ENCODE assay signal across 8 cellular contexts in genomic region chr3:8954938-8955763, GRCh38. TPM values are rescaled to one million over a fixed set of nuclear protein-coding genes. Genes with fewer than 3 reads are reported as not detected.
DNase-seq lines count a peak whose midpoint lies in the region; ATAC-seq and TF ChIP-seq lines count a peak whose summit lies in the region.

No MANE protein-coding gene starts in this region.

- TF ChIP-seq POLR2A in upper lobe of left lung (IDR thresholded peaks at IDR 0.05), result no peak

- H3K4me1 ChIP-seq in GM23248 (ENCODE audit: insufficient read depth), result peaks cover 15% of the 10 kb centered on the region
- H3K4me1 ChIP-seq in upper lobe of left lung, result no peaks in the 10 kb centered on the region

- peaks cover 99% of the 10 kb centered on the region for H3K79me2 ChIP-seq in GM23248 (ENCODE audit: insufficient read depth)

- H3K9ac ChIP-seq in GM23248, result no peak overlapping the region

- intact Hi-C loops in left ventricle myocardium superior (cut with micrococcal nuclease), result no loop called here
- intact Hi-C loops in posterior vena cava (cut with DNase I), result no loop called here

- no peaks in the 10 kb centered on the region for H3K9me3 ChIP-seq in GM23248 (ENCODE audit: low read depth)
- no peaks in the 10 kb centered on the region for H3K9me3 ChIP-seq in upper lobe of left lung

- no peaks in the 10 kb centered on the region for H4K20me1 ChIP-seq in GM23248 (ENCODE audit: insufficient read depth)

- no peak for TF ChIP-seq EP300 in upper lobe of left lung (IDR thresholded peaks at IDR 0.05)

- TF ChIP-seq CTCF in GM12865 (IDR thresholded peaks at IDR 0.05; ENCODE audit: insufficient read depth, low read depth, low read length, missing control alignments) (no peak), upper lobe of left lung (IDR thresholded peaks at IDR 0.05) (no peak)

- DNase-seq in GM12865 (ENCODE audit: low read depth), result peak; percentile 68
- peak; percentile 36 for DNase-seq in GM23248
- DNase-seq in M059J (ENCODE audit: low read depth), result peak; percentile 83
- no peak for DNase-seq in left ventricle myocardium superior
- no peak for DNase-seq in OCI-M2 (lab: John Stamatoyannopoulos, UW; ENCODE audit: unreplicated experiment)
- no peak for DNase-seq in posterior vena cava (ENCODE audit: low spot score)
- DNase-seq in upper lobe of left lung, result no peak

- ATAC-seq in left ventricle myocardium superior, result peak; percentile 79
- no peak for ATAC-seq in esophagus mucosa
- ATAC-seq in upper lobe of left lung (ENCODE audit: low FRiP score in 2 of 2), result no peak

- H2AFZ ChIP-seq in GM23248, result no peak overlapping the region

- H3K4me3 ChIP-seq in GM12865 (ENCODE audit: low read depth, low read length) (no peak overlapping the region), GM23248 (no peak overlapping the region), upper lobe of left lung (no peak overlapping the region)

- no peak overlapping the region for H3K4me2 ChIP-seq in GM23248 (ENCODE audit: unreplicated experiment)

- H3F3A ChIP-seq in GM23248 (ENCODE audit: insufficient read depth), result no peaks in the 10 kb centered on the region

- H3K27ac ChIP-seq in GM23248 (no peak overlapping the region; the same call in 1 of the 2 replicates), upper lobe of left lung (no peak overlapping the region)

- H3K27me3 ChIP-seq in GM23248 (replicated peaks; ENCODE audit: insufficient read depth) (no peaks in the 10 kb centered on the region), upper lobe of left lung (no peaks in the 10 kb centered on the region)

- no peaks in the 10 kb centered on the region for H3K9me2 ChIP-seq in GM23248 (ENCODE audit: insufficient read depth)

- H3K36me3 ChIP-seq in GM23248 (ENCODE audit: low read depth), result peaks cover 7% of the 10 kb centered on the region; the same call in 1 of the 2 replicates
- H3K36me3 ChIP-seq in upper lobe of left lung, result peaks cover 0 to 8% (median 0%) of the 10 kb centered on the region in 4 donors

- in situ Hi-C loops in GM23248 (cut with MboI), result no loop called here

- WGBS in GM23248 (ENCODE audit: low coverage in 1 of 2, low lambda C conversion rate in 2 of 2, missing lambda C conversion rate in 2 of 2), 2 experiments, result 96 to 97% methylated on average over 4 of the region's 4 CpGs
- WGBS in upper lobe of left lung, 2 donors, result 75 to 85% methylated on average over 4 of the region's 4 CpGs

RNA-seq across cellular contexts. Expression of gene RAD18, which starts 8.1 kb away (rescaled TPM):
- 14.3 and 26.6 TPM in 2 replicates for total RNA-seq in GM23248 (2014; rRNA removed; shearing (Covaris generic))
- 17.5 and 17.7 TPM in 2 replicates for polyA plus RNA-seq in GM23248 (2016; fragmentation: Nextera tagmentation; extraction: Ambion mirVana)
- total RNA-seq in M059J (2014; rRNA removed; shearing (Covaris generic)), result 14.2 and 18.0 TPM in 2 replicates
- total RNA-seq in left ventricle myocardium superior (8.5 TPM), esophagus mucosa (9.4 TPM), posterior vena cava (1 to 10 TPM; 8.1 to 8.5 TPM), upper lobe of left lung (10 to 100 TPM in 2 of 6 donors, 1 to 10 TPM in 4; 2.6 to 16.2 (median 7.7) TPM)

Comparison
In these comparisons a context has a peak if more than half of its experiments do, and no peak if none do; other contexts are left out.
1. DNase-seq: peak in GM12865 (single experiment), GM23248 (single experiment) and M059J (single experiment); none in left ventricle myocardium superior (single experiment), OCI-M2 (single experiment), posterior vena cava (single experiment) and upper lobe of left lung (0 of 2).